In genomic region chr2:9373505-9373904, GRCh38 we compare ENCODE assay signal across 17 cellular contexts. TPM values are rescaled to one million over a fixed set of nuclear protein-coding genes. Genes with fewer than 3 reads are reported as not detected.
DNase-seq lines count a peak whose midpoint lies in the region; ATAC-seq and TF ChIP-seq lines count a peak whose summit lies in the region.
"Had no signal": no experiment of that assay in that cellular context is flagged by ENCODE, and none has a peak within 500 bp of the region (broad histone marks: within the 10 kb centered on the region; RNA-seq: fewer than 3 reads in every experiment).

No MANE protein-coding gene starts in this region.

- TF ChIP-seq CTCF in stomach (IDR thresholded peaks at IDR 0.05) = no peak

- H3K4me1 ChIP-seq in stomach = peaks cover 0 to 15% (median 4%) of the 10 kb centered on the region in 4 donors

- H3K9me3 Mint-ChIP-seq in activated naive CD8-positive, alpha-beta T cell treated with anti-CD3 and anti-CD28 coated beads, Interleukin-2, amount 50 U/mL, for 24 hours = no peaks in the 10 kb centered on the region
- H3K9me3 Mint-ChIP-seq: CD8-positive, alpha-beta T cell had no signal

- H3K4me3 ChIP-seq in stomach = no peak overlapping the region
- H3K4me3 ChIP-seq: K562, PC-9 had no signal

- no peak overlapping the region for H3K4me3 Mint-ChIP-seq in activated naive CD8-positive, alpha-beta T cell treated with anti-CD3 and anti-CD28 coated beads, Interleukin-2, amount 50 U/mL, for 24 hours
- H3K4me3 Mint-ChIP-seq: CD8-positive, alpha-beta T cell had no signal

- intact Hi-C loops in stomach (cut with DNase I; ENCODE audit: low total_unique reads) = no loop called here

- no peaks in the 10 kb centered on the region for H3K36me3 Mint-ChIP-seq in activated naive CD8-positive, alpha-beta T cell treated with anti-CD3 and anti-CD28 coated beads, Interleukin-2, amount 50 U/mL, for 24 hours (ENCODE audit: low read depth)
- H3K36me3 Mint-ChIP-seq: CD8-positive, alpha-beta T cell had no signal

- TF ChIP-seq POLR2A in stomach (IDR thresholded peaks at IDR 0.05) = no peak

- TF ChIP-seq EP300 in Ishikawa (IDR thresholded peaks at IDR 0.05; ENCODE audit: borderline replicate concordance) (no peak), stomach (IDR thresholded peaks at IDR 0.05) (no peak)

- DNase-seq in COLO668 (lab: John Stamatoyannopoulos, UW; ENCODE audit: unreplicated experiment) (peak; percentile 39), left kidney (ENCODE audit: low read depth, low spot score) (peak; percentile 51), stomach (peak; percentile 41), occipital lobe (lab: John Stamatoyannopoulos, UW) (no peak)
- DNase-seq in activated naive CD8-positive, alpha-beta T cell treated with anti-CD3 and anti-CD28 coated beads, Interleukin-2, amount 50 U/mL, for 24 hours = no peak
- DNase-seq: CD8-positive, alpha-beta T cell; GF-D8; MM.1S; NCI-H1048; NCI-H2171; PC-9; RPMI8226; SHP77 treated with DMSO at 0.1 percent for 48 hours; SK-N-SH had no signal

- peaks cover 17 to 93% (median 85%) of the 10 kb centered on the region in 4 donors for H3K36me3 ChIP-seq in stomach

- 47 to 80% (median 66%) methylated on average over 6 to 7 of the region's 7 CpGs for WGBS in stomach, 5 donors

- no peaks in the 10 kb centered on the region for H3K9me3 ChIP-seq in stomach
- H3K9me3 ChIP-seq: SK-N-SH had no signal

- ATAC-seq in activated naive CD8-positive, alpha-beta T cell treated with anti-CD3 and anti-CD28 coated beads, Interleukin-2, amount 50 U/mL, for 24 hours = no peak
- ATAC-seq in HG03159 (IDR thresholded peaks at IDR 0.05; ENCODE audit: unreplicated experiment) = no peak
- ATAC-seq: CD8-positive, alpha-beta T cell; K562 had no signal

- H3K4me1 Mint-ChIP-seq in activated naive CD8-positive, alpha-beta T cell treated with anti-CD3 and anti-CD28 coated beads, Interleukin-2, amount 50 U/mL, for 24 hours = peaks cover 10% of the 10 kb centered on the region

- no peak overlapping the region for H3K27ac ChIP-seq in stomach
- H3K27ac ChIP-seq: PC-9 had no signal

- TF ChIP-seq RAD21 in Ishikawa (IDR thresholded peaks at IDR 0.05; ENCODE audit: low read depth) = no peak

- no peak overlapping the region for H3K27ac Mint-ChIP-seq in activated naive CD8-positive, alpha-beta T cell treated with anti-CD3 and anti-CD28 coated beads, Interleukin-2, amount 50 U/mL, for 24 hours
- H3K27ac Mint-ChIP-seq: CD8-positive, alpha-beta T cell had no signal

- H3K27me3 Mint-ChIP-seq in activated naive CD8-positive, alpha-beta T cell treated with anti-CD3 and anti-CD28 coated beads, Interleukin-2, amount 50 U/mL, for 24 hours = peaks cover 4% of the 10 kb centered on the region

- no peaks in the 10 kb centered on the region for H3K27me3 ChIP-seq in stomach

TF ChIP-seq in Ishikawa, 13 proteins besides CTCF, POLR2A, EP300 and RAD21:
- TF ChIP-seq EGR1 (IDR thresholded peaks at IDR 0.05) (no peak), USF1 (IDR thresholded peaks at IDR 0.05) (no peak), REST (IDR thresholded peaks at IDR 0.05; ENCODE audit: low read depth) (no peak), NFIC (IDR thresholded peaks at IDR 0.05) (0 out of 2 replicates have a peak, but pooled peaks have one; percentile 0)
TF ChIP-seq in Ishikawa: peak in this region for 1.

RNA-seq across cellular contexts. Expression of gene ITGB1BP1, which starts 49.8 kb away (rescaled TPM):
- total RNA-seq in stomach (100 to 1,000 TPM in 1 of 5 donors, 10 to 100 TPM in 4; 20.1 to 117 (median 36.2) TPM), occipital lobe (60.7 TPM)
- polyA plus RNA-seq in stomach = 10 to 100 TPM; 67.8 to 78.5 (median 71.5) TPM

RNA-seq across cellular contexts. Expression of gene CPSF3, which starts 49.9 kb away (rescaled TPM):
- 10 to 100 TPM in 4 of 5 donors, 1 to 10 TPM in 1; 8.2 to 55.3 (median 19.7) TPM for total RNA-seq in stomach
- 10 to 100 TPM; 12.4 to 15.0 (median 13.3) TPM for polyA plus RNA-seq in stomach
- 34.6 TPM for total RNA-seq in occipital lobe

Comparison
In these comparisons a context has a peak if more than half of its experiments do, and no peak if none do; other contexts are left out.
1. DNase-seq: peak in COLO668 (single experiment), left kidney (single experiment) and stomach (single experiment); none in activated naive CD8-positive, alpha-beta T cell treated with anti-CD3 and anti-CD28 coated beads, Interleukin-2, amount 50 U/mL, for 24 hours (single experiment) and occipital lobe (single experiment).